15 cellular contexts compared by ENCODE assay signal in the genomic region with DNA sequence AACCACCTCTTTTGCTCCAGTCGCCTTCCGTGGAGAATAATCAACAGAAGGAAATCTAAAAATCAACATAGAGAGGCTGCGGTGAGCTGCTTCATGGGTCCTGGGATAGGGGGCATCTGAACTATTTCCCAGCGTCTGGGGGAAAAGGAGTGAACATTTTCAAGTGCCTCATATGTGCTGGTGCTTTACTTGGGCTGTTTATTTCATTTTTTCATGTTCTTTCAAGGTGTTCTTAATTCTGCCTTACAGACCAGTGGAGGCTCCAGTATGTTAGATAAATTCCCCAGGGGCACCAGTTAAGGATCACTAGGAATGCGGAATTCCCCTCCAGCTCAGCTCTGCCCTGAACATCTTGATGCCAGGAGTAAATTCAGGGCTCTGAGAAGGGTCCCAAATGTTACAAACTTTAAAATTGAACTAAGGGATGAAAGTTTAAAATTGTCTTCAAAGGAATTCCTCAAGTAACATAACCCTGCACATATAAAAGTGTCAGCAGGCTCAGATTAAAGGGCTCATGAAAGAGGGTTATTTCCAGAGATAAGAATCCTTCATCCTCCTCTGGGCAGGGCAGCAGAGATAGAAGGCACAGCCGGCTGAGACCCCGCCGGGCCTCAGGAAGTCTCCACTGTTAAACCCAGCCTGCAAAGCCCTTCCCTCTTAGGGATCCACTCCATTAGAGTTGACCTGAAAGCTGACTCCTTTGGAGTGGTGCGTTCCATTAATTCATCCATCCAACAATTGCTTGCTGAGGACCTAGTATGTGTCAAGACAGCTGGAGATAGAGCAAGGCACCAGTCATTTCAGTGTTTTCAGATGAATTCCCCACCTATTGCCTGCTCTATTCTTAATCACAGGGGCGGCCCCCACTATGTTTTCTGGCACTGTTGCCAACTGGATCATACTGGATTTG.
DNase-seq lines count a peak whose midpoint lies in the region; ATAC-seq, FAIRE-seq and TF ChIP-seq lines count a peak whose summit lies in the region.
"Had no signal": no experiment of that assay in that cellular context is flagged by ENCODE, and none has a peak within 500 bp of the region (broad histone marks: within the 10 kb centered on the region; RNA-seq: fewer than 3 reads in every experiment).

No MANE protein-coding gene starts in this region.

- H2BK5ac ChIP-seq in neuronal stem cell (ENCODE audit: low read length): no peak overlapping the region

- TF ChIP-seq CTCF in C4-2B (conservative IDR thresholded peaks at IDR 0.05): no peak
- TF ChIP-seq CTCF in esophagus muscularis mucosa (IDR thresholded peaks at IDR 0.05): no peak
- TF ChIP-seq CTCF in BE2C (IDR thresholded peaks at IDR 0.05; ENCODE audit: low read depth, low read length): no peak

- no peak overlapping the region for H3K9ac ChIP-seq in neuronal stem cell (ENCODE audit: low read depth, low read length, poor library complexity)

- H2AK5ac ChIP-seq in neuronal stem cell (ENCODE audit: low read depth, low read length): no peak overlapping the region

- no peak overlapping the region for H4K91ac ChIP-seq in neuronal stem cell (ENCODE audit: low read depth, low read length, poor library complexity)

- no peaks in the 10 kb centered on the region for H3K79me1 ChIP-seq in neuronal stem cell (ENCODE audit: low read depth, low read length)

- H2BK12ac ChIP-seq in neuronal stem cell (ENCODE audit: low read length): no peak overlapping the region

- H2BK120ac ChIP-seq in neuronal stem cell (ENCODE audit: low read depth, low read length): no peak overlapping the region

- TF ChIP-seq POLR2A in esophagus muscularis mucosa (IDR thresholded peaks at IDR 0.05; ENCODE audit: low read depth): no peak

- H3K27me3 ChIP-seq in esophagus muscularis mucosa (no peaks in the 10 kb centered on the region), neuronal stem cell (ENCODE audit: control insufficient read depth in 3 of 3, insufficient read depth in 3 of 3, low read depth in 1 of 3, low read length in 3 of 3) (no peaks in the 10 kb centered on the region), BE2C (no peaks in the 10 kb centered on the region)
- H3K27me3 ChIP-seq: pancreas had no signal

- no peak overlapping the region for H3K14ac ChIP-seq in neuronal stem cell (ENCODE audit: low read length)

- H3K9me3 ChIP-seq in esophagus muscularis mucosa (no peaks in the 10 kb centered on the region), neuronal stem cell (replicated peaks in 1 of 2; ENCODE audit: control insufficient read depth in 2 of 2, insufficient read depth in 1 of 2, low read depth in 1 of 2, low read length in 2 of 2) (no peaks in the 10 kb centered on the region), BE2C (no peaks in the 10 kb centered on the region)
- H3K9me3 ChIP-seq: lower lobe of right lung, pancreas, thoracic aorta had no signal

- H3K4me3 ChIP-seq in esophagus muscularis mucosa (no peak overlapping the region), neuronal stem cell (ENCODE audit: low read length in 2 of 2) (no peak overlapping the region), BE2C (ENCODE audit: low read depth, low read length) (no peak overlapping the region)
- H3K4me3 ChIP-seq: lower lobe of right lung, pancreas had no signal

- H2AFZ ChIP-seq in neuronal stem cell (ENCODE audit: low read length): no peak overlapping the region

- peak overlapping the region; percentile 11 for H3K18ac ChIP-seq in neuronal stem cell (ENCODE audit: low read length)

- H3K23ac ChIP-seq in neuronal stem cell (ENCODE audit: low read depth, low read length, poor library complexity): no peak overlapping the region

- H3K36me3 ChIP-seq in esophagus muscularis mucosa: no peaks in the 10 kb centered on the region
- H3K36me3 ChIP-seq in neuronal stem cell (replicated peaks in 1 of 2; ENCODE audit: control insufficient read depth in 2 of 2, insufficient read depth in 2 of 2, low read length in 2 of 2): no peaks in the 10 kb centered on the region
- H3K36me3 ChIP-seq in BE2C: no peaks in the 10 kb centered on the region
- H3K36me3 ChIP-seq: lower lobe of right lung, pancreas, thoracic aorta had no signal

- peak overlapping the region; percentile 20 for H2BK15ac ChIP-seq in neuronal stem cell (ENCODE audit: low read length)

- no peak for TF ChIP-seq EP300 in esophagus muscularis mucosa (IDR thresholded peaks at IDR 0.05)

- no peak overlapping the region for H4K8ac ChIP-seq in neuronal stem cell (ENCODE audit: low read depth, low read length)

- no peak overlapping the region for H3K4ac ChIP-seq in neuronal stem cell (ENCODE audit: low read length)

- FAIRE-seq in urothelium cell line (lab: Jason Lieb, UNC): no peak
- FAIRE-seq: pancreas had no signal

- DNase-seq in NCI-H226: peak; percentile 52
- no peak for DNase-seq in esophagus muscularis mucosa (ENCODE audit: extremely low spot score)
- DNase-seq in neuronal stem cell (ENCODE audit: low spot score): no peak
- DNase-seq in BE2C: no peak
- no peak for DNase-seq in germinal center (ENCODE audit: low spot score)
- no peak for DNase-seq in urothelium cell line (ENCODE audit: low spot score)
- DNase-seq: activated CD8-positive, alpha-beta memory T cell treated with anti-CD3 and anti-CD28 coated beads for 24 hours; activated naive CD4-positive, alpha-beta T cell treated with Interleukin-2 at 50 U/mL for 16 hours; lower lobe of right lung; NCI-H2081 treated with DMSO at 0.1 percent for 48 hours; pancreas; stimulated activated CD4-positive, alpha-beta T cell treated with anti-CD3 and anti-CD28 coated beads, Interleukin-15, amount 100 ng/mL, for 24 hours had no signal

- peak overlapping the region; percentile 3; the same call in 1 of the 2 replicates for H3K27ac ChIP-seq in C4-2B
- peak overlapping the region; percentile 3 to 74 (median 10) for H3K27ac ChIP-seq in esophagus muscularis mucosa (replicated peaks in 1 of 4)
- no peak overlapping the region for H3K27ac ChIP-seq in neuronal stem cell (replicated peaks; ENCODE audit: low read length)
- H3K27ac ChIP-seq: lower lobe of right lung, pancreas had no signal

- H3K4me1 ChIP-seq in esophagus muscularis mucosa (peaks cover 4 to 75% (median 64%) of the 10 kb centered on the region in 4 donors), neuronal stem cell (ENCODE audit: control insufficient read depth in 2 of 2, insufficient read depth in 1 of 2, low read depth in 1 of 2, low read length in 2 of 2) (peaks cover 0 to 30% of the 10 kb centered on the region in 2 donors), BE2C (peaks cover 28% of the 10 kb centered on the region)
- H3K4me1 ChIP-seq: lower lobe of right lung had no signal

- H3K4me2 ChIP-seq in neuronal stem cell (ENCODE audit: insufficient read depth, low read length, poor library complexity, severe bottlenecking): no peak overlapping the region

- intact Hi-C loops in esophagus muscularis mucosa (cut with DNase I): no loop called here

- 82% methylated on average over 10 of the region's 10 CpGs for WGBS in esophagus muscularis mucosa
- WGBS in neuronal stem cell (ENCODE audit: extremely low coverage in 2 of 2, insufficient read length in 2 of 2, insufficient replicate concordance in 1 of 2), 2 donors: no CpG with 5 or more reads among the region's 10 CpGs

- ATAC-seq in GM18858 (IDR thresholded peaks at IDR 0.05; ENCODE audit: unreplicated experiment): no peak
- ATAC-seq: pancreas had no signal
